Comparison of ENCODE assay signal across 33 cellular contexts in the genomic region with DNA sequence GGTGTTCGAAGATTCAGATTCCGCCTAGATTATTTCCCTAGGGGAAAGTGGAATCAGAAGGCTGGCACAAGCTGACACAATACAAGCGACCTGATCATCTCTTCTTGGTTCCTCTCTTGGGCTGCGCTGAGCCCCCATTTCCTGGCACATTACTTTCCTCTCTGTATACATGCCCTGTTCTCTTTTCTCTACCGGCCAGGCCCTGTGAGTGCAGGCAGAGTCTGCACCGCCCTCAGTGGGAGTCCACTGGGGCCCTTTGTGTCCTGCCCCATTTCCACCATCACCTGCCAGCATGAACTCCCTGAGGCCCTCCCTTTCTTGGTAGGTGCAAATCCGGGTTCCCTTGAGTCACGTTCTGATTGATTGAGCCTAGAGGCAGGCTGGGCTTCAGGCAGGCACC.
"Had no signal": no experiment of that assay in that cellular context is flagged by ENCODE, and none has a peak within 500 bp of the region (broad histone marks: within the 10 kb centered on the region; RNA-seq: fewer than 3 reads in every experiment).

No MANE protein-coding gene starts in this region.

- H3K4me3 ChIP-seq: ascending aorta, breast epithelium had no signal

- H3K36me3 Mint-ChIP-seq: activated CD8-positive, alpha-beta memory T cell treated with anti-CD3 and anti-CD28 coated beads, Interleukin-2, amount 10 ng/mL, durations not matched to agents 7 days and 5 days; activated naive CD4-positive, alpha-beta T cell treated with anti-CD3 and anti-CD28 coated beads, Interleukin-2, amount 10 ng/mL, durations not matched to agents 7 days and 5 days; activated naive CD4-positive, alpha-beta T cell treated with anti-CD3 and anti-CD28 coated beads, Interleukin-2, amount 50 U/mL, for 24 hours; activated naive CD8-positive, alpha-beta T cell; activated naive CD8-positive, alpha-beta T cell treated with anti-CD3 and anti-CD28 coated beads, Interleukin-2, amount 10 ng/mL, durations not matched to agents 7 days and 5 days; brain; T-cell had no signal

- H3K4me1 Mint-ChIP-seq: activated CD4-positive, alpha-beta T cell treated with anti-CD3 and anti-CD28 coated beads for 36 hours; activated CD4-positive, alpha-beta T cell treated with anti-CD3 and anti-CD28 coated beads, Interleukin-2, amount 10 ng/mL, durations not matched to agents 7 days and 5 days; activated CD8-positive, alpha-beta memory T cell treated with anti-CD3 and anti-CD28 coated beads, Interleukin-2, amount 10 ng/mL, durations not matched to agents 7 days and 5 days; activated naive CD4-positive, alpha-beta T cell treated with anti-CD3 and anti-CD28 coated beads, Interleukin-2, amount 50 U/mL, for 24 hours; activated naive CD8-positive, alpha-beta T cell treated with anti-CD3 and anti-CD28 coated beads, Interleukin-2, amount 10 ng/mL, durations not matched to agents 7 days and 5 days; activated naive CD8-positive, alpha-beta T cell treated with anti-CD3 and anti-CD28 coated beads, Interleukin-2, amount 50 U/mL, for 24 hours; brain; T-cell; T-helper 17 cell had no signal

- H3K4me3 Mint-ChIP-seq: activated CD4-positive, alpha-beta memory T cell treated with anti-CD3 and anti-CD28 coated beads, Interleukin-2, amount 10 ng/mL, durations not matched to agents 7 days and 5 days; activated CD4-positive, alpha-beta T cell treated with anti-CD3 and anti-CD28 coated beads for 36 hours; activated CD4-positive, alpha-beta T cell treated with anti-CD3 and anti-CD28 coated beads, Interleukin-2, amount 10 ng/mL, durations not matched to agents 7 days and 5 days; activated CD8-positive, alpha-beta memory T cell treated with anti-CD3 and anti-CD28 coated beads, Interleukin-2, amount 10 ng/mL, durations not matched to agents 7 days and 5 days; activated CD8-positive, alpha-beta T cell treated with anti-CD3 and anti-CD28 coated beads, Interleukin-2, amount 10 ng/mL, durations not matched to agents 7 days and 5 days; activated naive CD4-positive, alpha-beta T cell treated with anti-CD3 and anti-CD28 coated beads, Interleukin-2, amount 10 ng/mL, durations not matched to agents 7 days and 5 days; activated naive CD4-positive, alpha-beta T cell treated with anti-CD3 and anti-CD28 coated beads, Interleukin-2, amount 50 U/mL, for 24 hours; activated naive CD8-positive, alpha-beta T cell; activated naive CD8-positive, alpha-beta T cell treated with anti-CD3 and anti-CD28 coated beads, Interleukin-2, amount 10 ng/mL, durations not matched to agents 7 days and 5 days; activated naive CD8-positive, alpha-beta T cell treated with anti-CD3 and anti-CD28 coated beads, Interleukin-2, amount 50 U/mL, for 24 hours; activated T-cell treated with anti-CD3 and anti-CD28 coated beads, Interleukin-2, amount 50 U/mL, for 24 hours; brain; T-cell; T-helper 17 cell had no signal

- H3K36me3 ChIP-seq: ascending aorta, breast epithelium had no signal

- H3K27ac Mint-ChIP-seq: activated CD4-positive, alpha-beta memory T cell treated with anti-CD3 and anti-CD28 coated beads, Interleukin-2, amount 10 ng/mL, durations not matched to agents 7 days and 5 days; activated CD4-positive, alpha-beta T cell treated with anti-CD3 and anti-CD28 coated beads for 36 hours; activated CD4-positive, alpha-beta T cell treated with anti-CD3 and anti-CD28 coated beads, Interleukin-2, amount 10 ng/mL, durations not matched to agents 7 days and 5 days; activated CD8-positive, alpha-beta memory T cell treated with anti-CD3 and anti-CD28 coated beads, Interleukin-2, amount 10 ng/mL, durations not matched to agents 7 days and 5 days; activated CD8-positive, alpha-beta T cell treated with anti-CD3 and anti-CD28 coated beads, Interleukin-2, amount 10 ng/mL, durations not matched to agents 7 days and 5 days; activated naive CD4-positive, alpha-beta T cell treated with anti-CD3 and anti-CD28 coated beads, Interleukin-2, amount 10 ng/mL, durations not matched to agents 7 days and 5 days; activated naive CD4-positive, alpha-beta T cell treated with anti-CD3 and anti-CD28 coated beads, Interleukin-2, amount 50 U/mL, for 24 hours; activated naive CD8-positive, alpha-beta T cell; activated naive CD8-positive, alpha-beta T cell treated with anti-CD3 and anti-CD28 coated beads, Interleukin-2, amount 10 ng/mL, durations not matched to agents 7 days and 5 days; activated naive CD8-positive, alpha-beta T cell treated with anti-CD3 and anti-CD28 coated beads, Interleukin-2, amount 50 U/mL, for 24 hours; activated T-cell treated with anti-CD3 and anti-CD28 coated beads, Interleukin-2, amount 50 U/mL, for 24 hours; activated T-helper 2 cell treated with anti-CD3 and anti-CD28 coated beads, Interferon-gamma antibody, Interleukin-2, Interleukin-4, amounts not matched to agents 10 μg/mL and 5 μg/mL and 100 μg/mL, durations not matched to agents 14 hours and 24 hours and 36 hours; brain; T-cell; T-helper 17 cell had no signal

- H3K27me3 ChIP-seq: ascending aorta, breast epithelium had no signal

- H3K9me3 Mint-ChIP-seq: activated CD4-positive, alpha-beta memory T cell treated with anti-CD3 and anti-CD28 coated beads, Interleukin-2, amount 10 ng/mL, durations not matched to agents 7 days and 5 days; activated CD4-positive, alpha-beta T cell treated with anti-CD3 and anti-CD28 coated beads, Interleukin-2, amount 10 ng/mL, durations not matched to agents 7 days and 5 days; activated naive CD4-positive, alpha-beta T cell treated with anti-CD3 and anti-CD28 coated beads, Interleukin-2, amount 10 ng/mL, durations not matched to agents 7 days and 5 days; activated naive CD4-positive, alpha-beta T cell treated with anti-CD3 and anti-CD28 coated beads, Interleukin-2, amount 50 U/mL, for 24 hours; activated naive CD8-positive, alpha-beta T cell treated with anti-CD3 and anti-CD28 coated beads, Interleukin-2, amount 50 U/mL, for 24 hours; activated T-cell treated with anti-CD3 and anti-CD28 coated beads, Interleukin-2, amount 50 U/mL, for 24 hours; activated T-helper 2 cell treated with anti-CD3 and anti-CD28 coated beads, Interferon-gamma antibody, Interleukin-2, Interleukin-4, amounts not matched to agents 10 μg/mL and 5 μg/mL and 100 μg/mL, durations not matched to agents 14 hours and 24 hours and 36 hours had no signal

- H3K9me3 ChIP-seq: ascending aorta, breast epithelium had no signal

- ATAC-seq: activated CD4-positive, alpha-beta T cell treated with anti-CD3 and anti-CD28 coated beads for 36 hours; activated CD4-positive, CD25-positive, alpha-beta regulatory T cell treated with anti-CD3 and anti-CD28 coated beads, Interleukin-2, amount 50 U/mL, for 24 hours; activated CD8-positive, alpha-beta memory T cell treated with anti-CD3 and anti-CD28 coated beads, Interleukin-2, amount 10 ng/mL, durations not matched to agents 7 days and 5 days; activated CD8-positive, alpha-beta T cell treated with anti-CD3 and anti-CD28 coated beads, Interleukin-2, amount 10 ng/mL, durations not matched to agents 7 days and 5 days; activated naive CD8-positive, alpha-beta T cell treated with anti-CD3 and anti-CD28 coated beads, Interleukin-2, amount 50 U/mL, for 24 hours; T-cell; T-helper 17 cell had no signal

- DNase-seq: activated CD4-positive, alpha-beta memory T cell treated with anti-CD3 and anti-CD28 coated beads, Interleukin-2, amount 10 ng/mL, durations not matched to agents 7 days and 5 days; activated CD4-positive, alpha-beta T cell treated with anti-CD3 and anti-CD28 coated beads for 1 hour; activated CD4-positive, alpha-beta T cell treated with anti-CD3 and anti-CD28 coated beads for 36 hours; activated CD4-positive, alpha-beta T cell treated with anti-CD3 and anti-CD28 coated beads for 48 hours; activated CD4-positive, alpha-beta T cell treated with anti-CD3 and anti-CD28 coated beads, Interleukin-2, amount 10 ng/mL, durations not matched to agents 7 days and 5 days; activated CD4-positive, alpha-beta T cell treated with anti-CD3 and anti-CD28 coated beads, Interleukin-2, amount 50 U/mL, for 48 hours; activated CD4-positive, CD25-positive, alpha-beta regulatory T cell; activated CD8-positive, alpha-beta memory T cell treated with anti-CD3 and anti-CD28 coated beads for 24 hours; activated CD8-positive, alpha-beta memory T cell treated with anti-CD3 and anti-CD28 coated beads, Interleukin-2, amount 10 ng/mL, durations not matched to agents 7 days and 5 days; activated CD8-positive, alpha-beta memory T cell treated with anti-CD3 and anti-CD28 coated beads, Interleukin-2, amount 50 U/mL, for 48 hours; activated CD8-positive, alpha-beta T cell treated with anti-CD3 and anti-CD28 coated beads, Interleukin-2, amount 10 ng/mL, durations not matched to agents 7 days and 5 days; activated effector memory CD4-positive, alpha-beta T cell treated with Interleukin-2 at 50 U/mL for 16 hours; activated gamma-delta T cell; activated naive CD4-positive, alpha-beta T cell treated with anti-CD3 and anti-CD28 coated beads, Interleukin-2, amount 10 ng/mL, durations not matched to agents 7 days and 5 days; activated naive CD4-positive, alpha-beta T cell treated with Interleukin-2 at 50 U/mL for 16 hours; activated naive CD8-positive, alpha-beta T cell treated with anti-CD3 and anti-CD28 coated beads, Interleukin-2, amount 10 ng/mL, durations not matched to agents 7 days and 5 days; activated naive CD8-positive, alpha-beta T cell treated with anti-CD3 and anti-CD28 coated beads, Interleukin-2, amount 50 U/mL, for 24 hours; activated T-cell treated with anti-CD3 and anti-CD28 coated beads, Interleukin-2, amount 50 U/mL, for 24 hours; activated T-cell treated with anti-CD3 and anti-CD28 coated beads, Interleukin-2, amount 50 U/mL, for 48 hours; amygdala; anterior cingulate cortex; central memory CD4-positive, alpha-beta T cell; T-cell; T-helper 17 cell; T-helper 9 cell had no signal

- H3K27me3 Mint-ChIP-seq: activated CD8-positive, alpha-beta memory T cell treated with anti-CD3 and anti-CD28 coated beads, Interleukin-2, amount 10 ng/mL, durations not matched to agents 7 days and 5 days; activated naive CD4-positive, alpha-beta T cell treated with anti-CD3 and anti-CD28 coated beads, Interleukin-2, amount 10 ng/mL, durations not matched to agents 7 days and 5 days; activated naive CD8-positive, alpha-beta T cell treated with anti-CD3 and anti-CD28 coated beads, Interleukin-2, amount 50 U/mL, for 24 hours; T-helper 17 cell had no signal

- H3K4me1 ChIP-seq: breast epithelium had no signal

- H3K27ac ChIP-seq: ascending aorta, breast epithelium, VCaP had no signal
